Comparison of ENCODE assay signal across 12 cellular contexts in genomic region chr4:113878718-113879117, GRCh38.
A peak's percentile ranks its signal among the peaks of the same experiment; 100 is the strongest.
DNase-seq lines count a peak whose midpoint lies in the region; ATAC-seq and TF ChIP-seq lines count a peak whose summit lies in the region.
"Had no signal": no experiment of that assay in that cellular context is flagged by ENCODE, and none has a peak within 500 bp of the region (broad histone marks: within the 10 kb centered on the region; RNA-seq: fewer than 3 reads in every experiment).

No MANE protein-coding gene starts in this region.

- H3K9ac ChIP-seq in adipocyte (ENCODE audit: low read length) = no peak overlapping the region

- peaks cover 7% of the 10 kb centered on the region for H3K4me1 Mint-ChIP-seq in Calu3 (ENCODE audit: low read depth, unreplicated experiment)

- H3K27ac ChIP-seq in Peyer's patch = no peak overlapping the region
- H3K27ac ChIP-seq: neutrophil had no signal

- H3K27me3 ChIP-seq in adipocyte (replicated peaks; ENCODE audit: control insufficient read depth, insufficient read depth, low read length) (no peaks in the 10 kb centered on the region), Peyer's patch (no peaks in the 10 kb centered on the region)
- H3K27me3 ChIP-seq: neutrophil had no signal

- no peaks in the 10 kb centered on the region for H3K36me3 Mint-ChIP-seq in Calu3 (ENCODE audit: insufficient read depth, unreplicated experiment)

- intact Hi-C loops in Calu3 (cut with micrococcal nuclease; ENCODE audit: unreplicated experiment) = no loop called here

- H3K4me3 Mint-ChIP-seq in Calu3 (ENCODE audit: low read depth, unreplicated experiment) = no peak overlapping the region

- no TSS peak for BruUV-seq in Calu3 (replicated peaks; lab: Mats Ljungman, UMichigan)

- DNase-seq in Calu3 (peak; percentile 27), HK-2 (ENCODE audit: unreplicated experiment) (peak; percentile 48), adipocyte (ENCODE audit: low read depth) (peak; percentile 25), kidney glomerular epithelial cell (lab: John Stamatoyannopoulos, UW) (peak; percentile 50), Peyer's patch (no peak)
- no peak for DNase-seq in NK-92 treated with Interleukin-12 subunit alpha and Interleukin-12 subunit beta, amount 100 ng/mL, for 24 hours (lab: John Stamatoyannopoulos, UW)
- no peak for DNase-seq in stimulated activated CD4-positive, alpha-beta T cell treated with anti-CD3 and anti-CD28 coated beads, Interleukin-4, amount 100 ng/mL, for 1 hour
- DNase-seq: activated CD8-positive, alpha-beta memory T cell treated with anti-CD3 and anti-CD28 coated beads for 24 hours; effector CD8-positive, alpha-beta T cell; NCI-H510A had no signal

- H3K9me3 Mint-ChIP-seq in Calu3 (ENCODE audit: low read depth, unreplicated experiment) = no peaks in the 10 kb centered on the region

- H3K4me3 ChIP-seq in adipocyte (ENCODE audit: low read length) (no peak overlapping the region), Peyer's patch (no peak overlapping the region)

- CTCF ChIA-PET in Calu3 (lab: Charles Lee) = no interaction called here

- no peak for TF ChIP-seq POLR2A in Peyer's patch (IDR thresholded peaks at IDR 0.05)

- H3K9me3 ChIP-seq in adipocyte (ENCODE audit: control insufficient read depth, low read length) = no peaks in the 10 kb centered on the region
- H3K9me3 ChIP-seq in Peyer's patch = no peaks in the 10 kb centered on the region
- H3K9me3 ChIP-seq: neutrophil had no signal

- H3K27me3 Mint-ChIP-seq in Calu3 (ENCODE audit: unreplicated experiment) = no peaks in the 10 kb centered on the region

- H3K27ac Mint-ChIP-seq in Calu3 (ENCODE audit: unreplicated experiment) = no peak overlapping the region

- TF ChIP-seq CTCF in Calu3 (IDR thresholded peaks at IDR 0.05; ENCODE audit: unreplicated experiment) (peak; percentile 26), Peyer's patch (IDR thresholded peaks at IDR 0.05) (peak in 2 of 6 experiments; percentile 9 to 10)

- no peak for ATAC-seq in HG03565 (IDR thresholded peaks at IDR 0.05; ENCODE audit: unreplicated experiment)

- H3K4me1 ChIP-seq in adipocyte (ENCODE audit: control insufficient read depth, insufficient read depth, low read length) = peaks cover 10% of the 10 kb centered on the region
- H3K4me1 ChIP-seq in Peyer's patch = no peaks in the 10 kb centered on the region

- H3K36me3 ChIP-seq in adipocyte (ENCODE audit: control insufficient read depth, insufficient read depth, low read length, severe bottlenecking) (no peaks in the 10 kb centered on the region), Peyer's patch (no peaks in the 10 kb centered on the region)
- H3K36me3 ChIP-seq: neutrophil had no signal

Comparison
In these comparisons a context has a peak if more than half of its experiments do, and no peak if none do; other contexts are left out.
1. DNase-seq: peak in Calu3 (single experiment), HK-2 (single experiment), adipocyte (single experiment) and kidney glomerular epithelial cell (single experiment); none in NK-92 treated with Interleukin-12 subunit alpha and Interleukin-12 subunit beta, amount 100 ng/mL, for 24 hours (single experiment), Peyer's patch (0 of 3) and stimulated activated CD4-positive, alpha-beta T cell treated with anti-CD3 and anti-CD28 coated beads, Interleukin-4, amount 100 ng/mL, for 1 hour (single experiment).